In genomic region chr13:19252381-19252780, GRCh38 we compare ENCODE assay signal across 27 cellular contexts.
"Had no signal": no experiment of that assay in that cellular context is flagged by ENCODE, and none has a peak within 500 bp of the region (broad histone marks: within the 10 kb centered on the region; RNA-seq: fewer than 3 reads in every experiment).

No MANE protein-coding gene starts in this region.

- H3K4me3 ChIP-seq: stomach, suprapubic skin, testis, thoracic aorta, thyroid gland, tibial artery, tibial nerve, transverse colon, upper lobe of left lung, upper lobe of right lung, uterus, vagina had no signal

- H3K36me3 ChIP-seq: stomach, suprapubic skin, thoracic aorta, thyroid gland, tibial artery, tibial nerve, transverse colon, upper lobe of left lung, upper lobe of right lung, uterus, vagina had no signal

- H3K27me3 ChIP-seq: stomach, suprapubic skin, testis, thyroid gland, tibial artery, tibial nerve, transverse colon, upper lobe of left lung, upper lobe of right lung, uterus, vagina had no signal

- H3K27ac ChIP-seq: stomach, suprapubic skin, testis, thoracic aorta, thyroid gland, tibial artery, tibial nerve, transverse colon, upper lobe of left lung, upper lobe of right lung, uterus, vagina had no signal

- H3K9me3 ChIP-seq: suprapubic skin, testis, thoracic aorta, thyroid gland, tibial artery, upper lobe of left lung, upper lobe of right lung, uterus, vagina had no signal

- H3K4me1 ChIP-seq: stomach, suprapubic skin, testis, thyroid gland, tibial artery, tibial nerve, transverse colon, upper lobe of left lung, upper lobe of right lung, uterus, vagina had no signal

- FAIRE-seq: urothelium cell line had no signal

- ATAC-seq: stimulated activated effector memory CD8-positive, alpha-beta T cell treated with anti-CD3 and anti-CD28 coated beads, Interleukin-12 subunit alpha, Interleukin-12 subunit beta, amount 100 ng/mL, for 72 hours; stimulated activated memory B cell treated with anti-CD40 and anti-IgM and Interleukin-4, amounts not matched to agents 10 μg/mL and 1 μg/mL and 100 μg/mL, for 72 hours; stimulated activated naive B cell treated with anti-CD40 and anti-IgM and Interleukin-4, amounts not matched to agents 10 μg/mL and 1 μg/mL and 100 μg/mL, for 72 hours; stimulated activated naive CD8-positive, alpha-beta T cell treated with anti-CD3 and anti-CD28 coated beads, Interleukin-15, amount 100 ng/mL, for 72 hours; stimulated activated naive CD8-positive, alpha-beta T cell treated with anti-CD3 and anti-CD28 coated beads, Interleukin-15, Interleukin-2, amounts not matched to agents 100 U/mL and 50 U/mL, for 24 hours; upper lobe of right lung had no signal

- DNase-seq: stimulated activated CD4-positive, alpha-beta T cell treated with anti-CD3 and anti-CD28 coated beads, Interleukin-2, amount 100 ng/mL, for 48 hours; stimulated activated CD4-positive, alpha-beta T cell treated with anti-CD3 and anti-CD28 coated beads, Interleukin-4, amount 100 ng/mL, for 1 hour; stimulated activated CD4-positive, alpha-beta T cell treated with anti-CD3 and anti-CD28 coated beads, Interleukin-4, amount 100 ng/mL, for 24 hours; stimulated activated CD4-positive, alpha-beta T cell treated with anti-CD3 and anti-CD28 coated beads, Interleukin-4, amount 100 ng/mL, for 4 hours; stimulated activated CD8-positive, alpha-beta memory T cell treated with anti-CD3 and anti-CD28 coated beads, Interleukin-4, amount 100 ng/mL, for 48 hours; stimulated activated naive B cell treated with anti-CD40 and anti-IgM and Interleukin-4, amounts not matched to agents 10 μg/mL and 1 μg/mL and 100 μg/mL, for 72 hours; stimulated activated naive CD4-positive, alpha-beta T cell; stimulated activated naive CD4-positive, alpha-beta T cell treated with Interleukin-2 at 50 U/mL for 16 hours; stimulated activated naive CD8-positive, alpha-beta T cell treated with anti-CD3 and anti-CD28 coated beads, Interleukin-15, amount 100 ng/mL, for 72 hours; stimulated activated naive CD8-positive, alpha-beta T cell treated with anti-CD3 and anti-CD28 coated beads, Interleukin-15, Interleukin-2, amounts not matched to agents 100 U/mL and 50 U/mL, for 24 hours; stomach; substantia nigra; testis; thyroid gland; tibial artery; transverse colon; trophoblast cell; upper lobe of left lung; upper lobe of right lung; uterus had no signal
